In the genomic region with DNA sequence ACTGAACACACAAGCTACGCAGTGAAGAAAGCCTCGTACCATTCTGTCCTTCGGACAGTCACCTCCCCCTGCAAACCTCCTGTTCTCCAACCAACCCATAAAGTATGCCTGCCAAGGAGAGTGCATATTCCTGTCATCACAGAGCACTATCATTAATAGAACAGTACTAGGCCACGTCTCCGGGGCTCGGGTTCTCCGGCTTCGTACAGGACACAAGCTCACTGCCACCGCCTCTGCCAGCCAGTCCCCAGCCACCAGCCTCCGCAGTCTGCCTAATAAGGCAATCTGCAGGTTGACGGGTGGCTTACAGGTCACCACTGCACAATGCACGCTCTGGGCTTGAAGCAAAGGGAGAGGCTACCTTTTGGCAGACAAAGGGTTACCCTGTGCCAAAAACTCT, we compare ENCODE assay signal across 8 cellular contexts. TPM values are rescaled to one million over a fixed set of nuclear protein-coding genes. Genes with fewer than 3 reads are reported as not detected.
DNase-seq lines count a peak whose midpoint lies in the region; ATAC-seq, FAIRE-seq and TF ChIP-seq lines count a peak whose summit lies in the region.
"Not testable (repeated sequence)": the region's sequence is repeated elsewhere in the genome, so short reads cannot be mapped to it uniquely, and the experiment has no call there.

No MANE protein-coding gene starts in this region.

- in situ Hi-C loops in Caki2 (cut with HindIII; ENCODE audit: low pct_unique_long_range_greater_than_20kb, low sequenced_read_pairs): not testable (repeated sequence)

- not testable (repeated sequence) for BruUV-seq in endothelial cell of umbilical vein (replicated peaks; lab: Mats Ljungman, UMichigan)

- H3K4me2 ChIP-seq in endothelial cell of umbilical vein (ENCODE audit: insufficient read depth, low read length): not testable (repeated sequence)

- not testable (repeated sequence) for H3K4me3 Mint-ChIP-seq in nephron

- dilution Hi-C loops in endothelial cell of umbilical vein (cut with MboI; ENCODE audit: extremely low pct_ligation_motif_present, low sequenced_read_pairs): not testable (repeated sequence)

- not testable (repeated sequence) for H3K9me3 ChIP-seq in body of pancreas; endothelial cell of umbilical vein (replicated peaks; ENCODE audit: control insufficient read depth, insufficient read depth, low read length); heart right ventricle; uterus

- intact Hi-C loops in body of pancreas (cut with DNase I); endothelial cell of umbilical vein (cut with micrococcal nuclease); sciatic nerve (cut with DNase I); uterus (cut with DNase I; ENCODE audit: low total_unique reads): not testable (repeated sequence)
- intact Hi-C loops in heart right ventricle (cut with DNase I): loop anchor here in 2 of 10 donors (10.0 kb wide), 2 partner anchors 52 to 62 kb away; no protein-coding TSS in a partner anchor

- H3K9me1 ChIP-seq in endothelial cell of umbilical vein (replicated peaks; ENCODE audit: control insufficient read depth, extremely low read depth, insufficient read depth, low read length): not testable (repeated sequence)

- CTCF ChIA-PET in endothelial cell of umbilical vein (lab: Charles Lee): not testable (repeated sequence)

- TF ChIP-seq POLR2A in body of pancreas (IDR thresholded peaks at IDR 0.05); endothelial cell of umbilical vein (IDR thresholded peaks at IDR 0.05; ENCODE audit: low read depth, low read length); uterus (IDR thresholded peaks at IDR 0.05): not testable (repeated sequence)

- POLR2A ChIA-PET in endothelial cell of umbilical vein (lab: Charles Lee): not testable (repeated sequence)

- peak overlapping the region in 3 of 4 donors; percentile 26 to 56 (median 32) for H3K27ac ChIP-seq in body of pancreas
- not testable (repeated sequence) for H3K27ac ChIP-seq in endothelial cell of umbilical vein (ENCODE audit: insufficient read depth, low read depth, low read length)
- H3K27ac ChIP-seq in heart right ventricle: peak overlapping the region; percentile 53 to 84 (median 73)
- peak overlapping the region; percentile 23 to 40 for H3K27ac ChIP-seq in uterus

- not testable (repeated sequence) for ATAC-seq in body of pancreas
- ATAC-seq in heart right ventricle (peak; percentile 68 to 93 (median 83)), sciatic nerve (peak; percentile 11)

- 54 to 92% methylated on average over 10 to 12 of the region's 12 CpGs for WGBS in body of pancreas, 2 donors
- 22 to 38% methylated on average over 12 of the region's 12 CpGs for WGBS in heart right ventricle, 2 donors

- H3K9ac ChIP-seq in endothelial cell of umbilical vein (replicated peaks; ENCODE audit: extremely low read depth, insufficient read depth, low read length): not testable (repeated sequence)

- H3K9me3 Mint-ChIP-seq in nephron: not testable (repeated sequence)

- not testable (repeated sequence) for H3K27me3 Mint-ChIP-seq in nephron (ENCODE audit: low read depth)

- peaks cover 65% of the 10 kb centered on the region for H3K4me1 Mint-ChIP-seq in nephron

- not testable (repeated sequence) for H4K20me1 ChIP-seq in endothelial cell of umbilical vein (replicated peaks; ENCODE audit: control insufficient read depth, extremely low read depth, insufficient read depth, low read length)

- not testable (repeated sequence) for H3K4me3 ChIP-seq in body of pancreas; endothelial cell of umbilical vein (replicated peaks in 1 of 3; ENCODE audit: insufficient read depth in 1 of 3, low read depth in 1 of 3, low read length in 3 of 3); heart right ventricle; uterus

- not testable (repeated sequence) for H3K79me2 ChIP-seq in endothelial cell of umbilical vein (ENCODE audit: control insufficient read depth, insufficient read depth, low read length)

- not testable (repeated sequence) for TF ChIP-seq CTCF in body of pancreas (IDR thresholded peaks at IDR 0.05); endothelial cell of umbilical vein (IDR thresholded peaks at IDR 0.05; ENCODE audit: extremely low read depth in 1 of 2, insufficient read depth in 1 of 2, low read depth in 1 of 2, low read length in 2 of 2); heart right ventricle (IDR thresholded peaks at IDR 0.05); nephron (IDR thresholded peaks at IDR 0.05; ENCODE audit: unreplicated experiment in 3 of 3); uterus (IDR thresholded peaks at IDR 0.05)

- H3K36me3 Mint-ChIP-seq in nephron (ENCODE audit: low read depth): not testable (repeated sequence)

- H3K27ac Mint-ChIP-seq in nephron: peak overlapping the region in 2 of 3 experiments; percentile 11 to 49

- H3K27me3 ChIP-seq in body of pancreas; endothelial cell of umbilical vein (ENCODE audit: control insufficient read depth in 2 of 2, insufficient read depth in 2 of 2, low read length in 2 of 2); heart right ventricle; uterus: not testable (repeated sequence)

- H3K4me1 ChIP-seq in body of pancreas (peaks cover 46% of the 10 kb centered on the region), endothelial cell of umbilical vein (ENCODE audit: control insufficient read depth, extremely low read depth, insufficient read depth, low read length) (peaks cover 27% of the 10 kb centered on the region), heart right ventricle (peaks cover 14 to 92% (median 59%) of the 10 kb centered on the region in 9 donors)
- H3K4me1 ChIP-seq in uterus: not testable (repeated sequence)

- H2AFZ ChIP-seq in endothelial cell of umbilical vein (ENCODE audit: low read depth, low read length): not testable (repeated sequence)

- H3K36me3 ChIP-seq in body of pancreas (replicated peaks in 1 of 2; ENCODE audit: insufficient read depth in 1 of 2, low read depth in 2 of 2); endothelial cell of umbilical vein (ENCODE audit: control insufficient read depth in 2 of 2, extremely low read depth in 1 of 2, insufficient read depth in 2 of 2, low read length in 2 of 2); heart right ventricle; uterus: not testable (repeated sequence)

- DNase-seq in Caki2 (ENCODE audit: low read depth): peak; percentile 50
- peak; percentile 24 for DNase-seq in NCI-H69 (lab: John Stamatoyannopoulos, UW)
- DNase-seq in body of pancreas; endothelial cell of umbilical vein (ENCODE audit: low read depth, low spot score); sciatic nerve (ENCODE audit: low spot score): not testable (repeated sequence)
- peak; percentile 56 to 71 for DNase-seq in heart right ventricle
- DNase-seq in uterus: peak in 1 of 2 donors; percentile 24

- peak; percentile 78 for FAIRE-seq in endothelial cell of umbilical vein (lab: Jason Lieb, UNC)

RNA-seq across cellular contexts. Expression of gene SVIL, which starts 47.7 kb away (rescaled TPM):
- total RNA-seq in Caki2 (2014; rRNA removed; shearing (Covaris generic); ENCODE audit: low replicate concordance): 59.4 and 65.4 TPM in 2 replicates
- total RNA-seq in body of pancreas (10 to 100 TPM; 25.4 to 41.2 TPM), endothelial cell of umbilical vein (70.7 and 85.1 TPM in 2 replicates), heart right ventricle (100 to 1,000 TPM; 287 to 655 (median 537) TPM), sciatic nerve (34.5 TPM), uterus (100 to 1,000 TPM; 108 to 316 (median 209) TPM)
- polyA plus RNA-seq in endothelial cell of umbilical vein (11.5 and 22.6 TPM in 2 replicates), heart right ventricle (100 to 1,000 TPM in 1 of 2 donors, 10 to 100 TPM in 1; 38.6 to 115 TPM)
- polyA plus RNA-seq in endothelial cell of umbilical vein (2011; cell fraction: cytosol; rRNA removed): 17.7 and 19.2 TPM in 2 replicates
- polyA plus RNA-seq in endothelial cell of umbilical vein (2011; cell fraction: nucleus; rRNA removed): 87.3 and 95.1 TPM in 2 replicates
- 62.1 and 77.9 TPM in 2 replicates for polyA plus RNA-seq in endothelial cell of umbilical vein (2012)
- polyA minus RNA-seq in endothelial cell of umbilical vein: 63.0 and 95.0 TPM in 2 replicates
- 9.1 TPM for polyA minus RNA-seq in endothelial cell of umbilical vein (2011; cell fraction: cytosol; rRNA and poly(A)+ RNA removed)
- 106 and 130 TPM in 2 replicates for polyA minus RNA-seq in endothelial cell of umbilical vein (2011; cell fraction: nucleus; rRNA and poly(A)+ RNA removed)
